ENCODE assay signal across 31 cellular contexts in genomic region chr3:53635041-53635440, GRCh38.
"Had no signal": no experiment of that assay in that cellular context is flagged by ENCODE, and none has a peak within 500 bp of the region (broad histone marks: within the 10 kb centered on the region; RNA-seq: fewer than 3 reads in every experiment).

No MANE protein-coding gene starts in this region.

- DNase-seq: activated B cell treated with CpG ODN at 0.5 μM for 24 hours; activated CD4-positive, alpha-beta memory T cell treated with anti-CD3 and anti-CD28 coated beads for 36 hours; activated CD4-positive, alpha-beta T cell treated with anti-CD3 and anti-CD28 coated beads for 4 hours; activated CD4-positive, alpha-beta T cell treated with anti-CD3 and anti-CD28 coated beads, Interleukin-2, amount 10 ng/mL, durations not matched to agents 24 days and 14 days; activated CD4-positive, alpha-beta T cell treated with anti-CD3 and anti-CD28 coated beads, Interleukin-2, amount 50 U/mL, for 1 hour; activated CD4-positive, alpha-beta T cell treated with anti-CD3 and anti-CD28 coated beads, Interleukin-2, amount 50 U/mL, for 4 hours; activated CD4-positive, CD25-positive, alpha-beta regulatory T cell treated with anti-CD3 and anti-CD28 coated beads, Interleukin-2, amount 50 U/mL, for 72 hours; activated CD8-positive, alpha-beta memory T cell treated with anti-CD3 and anti-CD28 coated beads, Interleukin-2, amount 50 U/mL, for 4 hours; activated CD8-positive, alpha-beta T cell treated with anti-CD3 and anti-CD28 coated beads for 36 hours; activated effector memory CD4-positive, alpha-beta T cell treated with anti-CD3 and anti-CD28 coated beads, Interleukin-2, amount 50 U/mL, for 16 hours; activated gamma-delta T cell treated with Interleukin-2 at 50 U/mL for 16 hours; activated naive CD4-positive, alpha-beta T cell; activated naive CD4-positive, alpha-beta T cell treated with anti-CD3 and anti-CD28 coated beads for 36 hours; activated naive CD4-positive, alpha-beta T cell treated with anti-CD3 and anti-CD28 coated beads, Interleukin-2, amount 50 U/mL, for 16 hours; activated naive CD8-positive, alpha-beta T cell treated with anti-CD3 and anti-CD28 coated beads for 36 hours; activated T-cell treated with anti-CD3 and anti-CD28 coated beads for 4 hours; activated T-cell treated with anti-CD3 and anti-CD28 coated beads, Interleukin-2, amount 50 U/mL, for 1 hour; activated T-cell treated with anti-CD3 and anti-CD28 coated beads, Interleukin-2, amount 50 U/mL, for 4 hours; activated T-cell treated with anti-CD3 and anti-CD28 coated beads, Interleukin-2, amount 50 U/mL, for 72 hours; adrenal gland; amniotic stem cell; caudate nucleus; cerebellar nuclear complex; T-helper 1 cell; T-helper 2 cell; T-helper 9 cell had no signal

- H3K27me3 ChIP-seq: adrenal gland, ascending aorta, cardiac muscle cell had no signal

- H3K4me3 ChIP-seq: adrenal gland, ascending aorta, cardiac muscle cell had no signal

- H3K4me1 ChIP-seq: adrenal gland, ascending aorta had no signal

- H3K36me3 ChIP-seq: adrenal gland, ascending aorta, cardiac muscle cell had no signal

- H3K9me3 ChIP-seq: adrenal gland, ascending aorta had no signal

- ATAC-seq: activated CD8-positive, alpha-beta T cell treated with anti-CD3 and anti-CD28 coated beads for 36 hours; activated naive CD4-positive, alpha-beta T cell treated with anti-CD3 and anti-CD28 coated beads, Interleukin-2, amount 50 U/mL, for 72 hours; activated T-cell treated with anti-CD3 and anti-CD28 coated beads, Interleukin-2, amount 50 U/mL, for 4 hours; activated T-cell treated with anti-CD3 and anti-CD28 coated beads, Interleukin-2, amount 50 U/mL, for 72 hours; activated T-helper 17 cell treated with anti-CD3 and anti-CD28 coated beads, Interleukin-2, amount 50 U/mL, for 72 hours had no signal

- H3K27ac ChIP-seq: adrenal gland, ascending aorta, cardiac muscle cell, VCaP had no signal
